ENCODE assay signal across 1 cellular context in the genomic region with DNA sequence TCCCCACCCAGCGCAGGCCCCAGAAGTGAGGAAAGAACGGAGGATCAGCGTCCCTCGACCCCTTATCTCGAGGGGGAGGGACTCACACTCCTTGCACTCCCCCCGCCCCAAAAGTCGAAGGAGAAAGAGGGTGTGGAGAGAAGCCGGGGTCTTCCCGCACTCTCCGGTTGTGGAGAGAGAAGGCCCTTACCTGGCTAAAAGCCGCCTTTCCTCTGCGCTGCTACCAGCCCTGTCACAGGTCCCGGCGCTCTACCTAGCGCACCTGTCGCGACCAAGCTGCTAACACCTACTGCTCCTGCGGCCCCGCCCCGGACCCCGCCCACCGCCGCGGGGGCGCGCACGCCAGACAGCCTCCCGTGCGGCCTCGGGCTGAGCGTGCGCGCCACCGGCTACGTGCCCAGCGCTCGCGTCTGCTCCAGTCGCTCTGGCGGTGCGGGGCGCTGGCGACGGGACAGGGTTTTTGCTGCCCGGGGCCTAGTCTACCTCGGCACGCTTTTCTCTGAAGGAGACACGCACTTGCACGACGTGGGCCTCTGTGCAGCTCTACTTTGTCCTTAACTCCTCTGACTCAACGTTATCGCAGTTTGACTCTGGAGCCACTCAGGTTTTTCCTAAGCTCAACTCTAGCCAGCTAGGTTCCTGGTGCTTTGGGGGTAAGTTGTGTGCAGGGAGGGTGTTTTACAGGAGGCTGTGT.
TF ChIP-seq lines count a peak whose summit lies in the region.

A gene (minus strand): TSS at position 291 of the 694 bp plus-strand sequence. CDS start 34,769 bp downstream, outside the sequence.

TF ChIP-seq in HepG2, 621 proteins besides CTCF, POLR2A, EP300 and RAD21 (continued from another document and continues in another):
- TF ChIP-seq, protein P1, sequence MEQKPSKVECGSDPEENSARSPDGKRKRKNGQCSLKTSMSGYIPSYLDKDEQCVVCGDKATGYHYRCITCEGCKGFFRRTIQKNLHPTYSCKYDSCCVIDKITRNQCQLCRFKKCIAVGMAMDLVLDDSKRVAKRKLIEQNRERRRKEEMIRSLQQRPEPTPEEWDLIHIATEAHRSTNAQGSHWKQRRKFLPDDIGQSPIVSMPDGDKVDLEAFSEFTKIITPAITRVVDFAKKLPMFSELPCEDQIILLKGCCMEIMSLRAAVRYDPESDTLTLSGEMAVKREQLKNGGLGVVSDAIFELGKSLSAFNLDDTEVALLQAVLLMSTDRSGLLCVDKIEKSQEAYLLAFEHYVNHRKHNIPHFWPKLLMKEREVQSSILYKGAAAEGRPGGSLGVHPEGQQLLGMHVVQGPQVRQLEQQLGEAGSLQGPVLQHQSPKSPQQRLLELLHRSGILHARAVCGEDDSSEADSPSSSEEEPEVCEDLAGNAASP (CRISPR knock-in tag; IDR thresholded peaks at IDR 0.05; ENCODE audit: borderline replicate concordance), result no peak
- no peak for TF ChIP-seq ZNF12 (CRISPR knock-in tag; IDR thresholded peaks at IDR 0.05)
- TF ChIP-seq, protein P2, sequence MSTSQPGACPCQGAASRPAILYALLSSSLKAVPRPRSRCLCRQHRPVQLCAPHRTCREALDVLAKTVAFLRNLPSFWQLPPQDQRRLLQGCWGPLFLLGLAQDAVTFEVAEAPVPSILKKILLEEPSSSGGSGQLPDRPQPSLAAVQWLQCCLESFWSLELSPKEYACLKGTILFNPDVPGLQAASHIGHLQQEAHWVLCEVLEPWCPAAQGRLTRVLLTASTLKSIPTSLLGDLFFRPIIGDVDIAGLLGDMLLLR (CRISPR knock-in tag; IDR thresholded peaks at IDR 0.05), result peak; percentile 81
- no peak for TF ChIP-seq LCORL (IDR thresholded peaks at IDR 0.05)
- peak; percentile 50; the same call in 1 of the 2 replicates for TF ChIP-seq LCORL (CRISPR knock-in tag; IDR thresholded peaks at IDR 0.05)
- no peak for TF ChIP-seq ZNF557 (CRISPR knock-in tag; IDR thresholded peaks at IDR 0.05)
- TF ChIP-seq, protein P3, sequence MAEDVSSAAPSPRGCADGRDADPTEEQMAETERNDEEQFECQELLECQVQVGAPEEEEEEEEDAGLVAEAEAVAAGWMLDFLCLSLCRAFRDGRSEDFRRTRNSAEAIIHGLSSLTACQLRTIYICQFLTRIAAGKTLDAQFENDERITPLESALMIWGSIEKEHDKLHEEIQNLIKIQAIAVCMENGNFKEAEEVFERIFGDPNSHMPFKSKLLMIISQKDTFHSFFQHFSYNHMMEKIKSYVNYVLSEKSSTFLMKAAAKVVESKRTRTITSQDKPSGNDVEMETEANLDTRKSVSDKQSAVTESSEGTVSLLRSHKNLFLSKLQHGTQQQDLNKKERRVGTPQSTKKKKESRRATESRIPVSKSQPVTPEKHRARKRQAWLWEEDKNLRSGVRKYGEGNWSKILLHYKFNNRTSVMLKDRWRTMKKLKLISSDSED (CRISPR knock-in tag; IDR thresholded peaks at IDR 0.05), result no peak
- TF ChIP-seq, protein P4, sequence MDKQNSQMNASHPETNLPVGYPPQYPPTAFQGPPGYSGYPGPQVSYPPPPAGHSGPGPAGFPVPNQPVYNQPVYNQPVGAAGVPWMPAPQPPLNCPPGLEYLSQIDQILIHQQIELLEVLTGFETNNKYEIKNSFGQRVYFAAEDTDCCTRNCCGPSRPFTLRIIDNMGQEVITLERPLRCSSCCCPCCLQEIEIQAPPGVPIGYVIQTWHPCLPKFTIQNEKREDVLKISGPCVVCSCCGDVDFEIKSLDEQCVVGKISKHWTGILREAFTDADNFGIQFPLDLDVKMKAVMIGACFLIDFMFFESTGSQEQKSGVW (CRISPR knock-in tag; IDR thresholded peaks at IDR 0.05; ENCODE audit: borderline replicate concordance), result no peak
- TF ChIP-seq SPEN (CRISPR knock-in tag; IDR thresholded peaks at IDR 0.05; ENCODE audit: low read depth), result peak; percentile 38; the same call in 1 of the 2 replicates
- TF ChIP-seq POLR2AphosphoS2 (IDR thresholded peaks at IDR 0.05; ENCODE audit: low read depth, low read length), result no peak
- no peak for TF ChIP-seq ZNF496 (CRISPR knock-in tag; IDR thresholded peaks at IDR 0.05; ENCODE audit: insufficient replicate concordance)
- TF ChIP-seq MED1 (CRISPR knock-in tag; IDR thresholded peaks at IDR 0.05), result peak; percentile 52
- no peak for TF ChIP-seq MED8 (CRISPR knock-in tag; IDR thresholded peaks at IDR 0.05; ENCODE audit: insufficient replicate concordance)
- no peak; the same call in 1 of the 2 replicates for TF ChIP-seq CCDC6 (CRISPR knock-in tag; IDR thresholded peaks at IDR 0.05)
- TF ChIP-seq PRPF4 (IDR thresholded peaks at IDR 0.05; ENCODE audit: low read depth, low read length, poor library complexity, severe bottlenecking), result no peak
- TF ChIP-seq, protein P5, sequence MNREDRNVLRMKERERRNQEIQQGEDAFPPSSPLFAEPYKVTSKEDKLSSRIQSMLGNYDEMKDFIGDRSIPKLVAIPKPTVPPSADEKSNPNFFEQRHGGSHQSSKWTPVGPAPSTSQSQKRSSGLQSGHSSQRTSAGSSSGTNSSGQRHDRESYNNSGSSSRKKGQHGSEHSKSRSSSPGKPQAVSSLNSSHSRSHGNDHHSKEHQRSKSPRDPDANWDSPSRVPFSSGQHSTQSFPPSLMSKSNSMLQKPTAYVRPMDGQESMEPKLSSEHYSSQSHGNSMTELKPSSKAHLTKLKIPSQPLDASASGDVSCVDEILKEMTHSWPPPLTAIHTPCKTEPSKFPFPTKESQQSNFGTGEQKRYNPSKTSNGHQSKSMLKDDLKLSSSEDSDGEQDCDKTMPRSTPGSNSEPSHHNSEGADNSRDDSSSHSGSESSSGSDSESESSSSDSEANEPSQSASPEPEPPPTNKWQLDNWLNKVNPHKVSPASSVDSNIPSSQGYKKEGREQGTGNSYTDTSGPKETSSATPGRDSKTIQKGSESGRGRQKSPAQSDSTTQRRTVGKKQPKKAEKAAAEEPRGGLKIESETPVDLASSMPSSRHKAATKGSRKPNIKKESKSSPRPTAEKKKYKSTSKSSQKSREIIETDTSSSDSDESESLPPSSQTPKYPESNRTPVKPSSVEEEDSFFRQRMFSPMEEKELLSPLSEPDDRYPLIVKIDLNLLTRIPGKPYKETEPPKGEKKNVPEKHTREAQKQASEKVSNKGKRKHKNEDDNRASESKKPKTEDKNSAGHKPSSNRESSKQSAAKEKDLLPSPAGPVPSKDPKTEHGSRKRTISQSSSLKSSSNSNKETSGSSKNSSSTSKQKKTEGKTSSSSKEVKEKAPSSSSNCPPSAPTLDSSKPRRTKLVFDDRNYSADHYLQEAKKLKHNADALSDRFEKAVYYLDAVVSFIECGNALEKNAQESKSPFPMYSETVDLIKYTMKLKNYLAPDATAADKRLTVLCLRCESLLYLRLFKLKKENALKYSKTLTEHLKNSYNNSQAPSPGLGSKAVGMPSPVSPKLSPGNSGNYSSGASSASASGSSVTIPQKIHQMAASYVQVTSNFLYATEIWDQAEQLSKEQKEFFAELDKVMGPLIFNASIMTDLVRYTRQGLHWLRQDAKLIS (CRISPR knock-in tag; IDR thresholded peaks at IDR 0.05), result no peak
- no peak for TF ChIP-seq ZNF251 (CRISPR knock-in tag; IDR thresholded peaks at IDR 0.05)
- TF ChIP-seq FOXO1 (CRISPR knock-in tag; IDR thresholded peaks at IDR 0.05), result no peak
- no peak for TF ChIP-seq ZNF180 (CRISPR knock-in tag; IDR thresholded peaks at IDR 0.05; ENCODE audit: borderline replicate concordance, low read depth)
- TF ChIP-seq, protein P6, sequence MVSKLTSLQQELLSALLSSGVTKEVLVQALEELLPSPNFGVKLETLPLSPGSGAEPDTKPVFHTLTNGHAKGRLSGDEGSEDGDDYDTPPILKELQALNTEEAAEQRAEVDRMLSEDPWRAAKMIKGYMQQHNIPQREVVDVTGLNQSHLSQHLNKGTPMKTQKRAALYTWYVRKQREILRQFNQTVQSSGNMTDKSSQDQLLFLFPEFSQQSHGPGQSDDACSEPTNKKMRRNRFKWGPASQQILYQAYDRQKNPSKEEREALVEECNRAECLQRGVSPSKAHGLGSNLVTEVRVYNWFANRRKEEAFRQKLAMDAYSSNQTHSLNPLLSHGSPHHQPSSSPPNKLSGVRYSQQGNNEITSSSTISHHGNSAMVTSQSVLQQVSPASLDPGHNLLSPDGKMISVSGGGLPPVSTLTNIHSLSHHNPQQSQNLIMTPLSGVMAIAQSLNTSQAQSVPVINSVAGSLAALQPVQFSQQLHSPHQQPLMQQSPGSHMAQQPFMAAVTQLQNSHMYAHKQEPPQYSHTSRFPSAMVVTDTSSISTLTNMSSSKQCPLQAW (CRISPR knock-in tag; IDR thresholded peaks at IDR 0.05), result peak; percentile 50; the same call in 1 of the 2 replicates
- no peak; the same call in 1 of the 2 replicates for TF ChIP-seq NR2C2 (CRISPR knock-in tag; IDR thresholded peaks at IDR 0.05; ENCODE audit: borderline replicate concordance)
- TF ChIP-seq RBM22 (optimal IDR thresholded peaks at IDR 0.05; ENCODE audit: low read length), result no peak
- TF ChIP-seq CAMTA2 (CRISPR knock-in tag; IDR thresholded peaks at IDR 0.05; ENCODE audit: borderline replicate concordance), result peak; percentile 80; the same call in 1 of the 2 replicates
- TF ChIP-seq, protein P7, sequence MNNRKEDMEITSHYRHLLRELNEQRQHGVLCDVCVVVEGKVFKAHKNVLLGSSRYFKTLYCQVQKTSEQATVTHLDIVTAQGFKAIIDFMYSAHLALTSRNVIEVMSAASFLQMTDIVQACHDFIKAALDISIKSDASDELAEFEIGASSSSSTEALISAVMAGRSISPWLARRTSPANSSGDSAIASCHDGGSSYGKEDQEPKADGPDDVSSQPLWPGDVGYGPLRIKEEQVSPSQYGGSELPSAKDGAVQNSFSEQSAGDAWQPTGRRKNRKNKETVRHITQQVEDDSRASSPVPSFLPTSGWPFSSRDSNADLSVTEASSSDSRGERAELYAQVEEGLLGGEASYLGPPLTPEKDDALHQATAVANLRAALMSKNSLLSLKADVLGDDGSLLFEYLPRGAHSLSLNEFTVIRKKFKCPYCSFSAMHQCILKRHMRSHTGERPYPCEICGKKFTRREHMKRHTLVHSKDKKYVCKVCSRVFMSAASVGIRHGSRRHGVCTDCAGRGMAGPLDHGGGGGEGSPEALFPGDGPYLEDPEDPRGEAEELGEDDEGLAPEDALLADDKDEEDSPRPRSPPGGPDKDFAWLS (CRISPR knock-in tag; IDR thresholded peaks at IDR 0.05; ENCODE audit: borderline replicate concordance), result no peak
- TF ChIP-seq KAT7 (CRISPR knock-in tag; IDR thresholded peaks at IDR 0.05; ENCODE audit: borderline replicate concordance), result peak; percentile 56; the same call in 1 of the 2 replicates
- TF ChIP-seq, protein P8, sequence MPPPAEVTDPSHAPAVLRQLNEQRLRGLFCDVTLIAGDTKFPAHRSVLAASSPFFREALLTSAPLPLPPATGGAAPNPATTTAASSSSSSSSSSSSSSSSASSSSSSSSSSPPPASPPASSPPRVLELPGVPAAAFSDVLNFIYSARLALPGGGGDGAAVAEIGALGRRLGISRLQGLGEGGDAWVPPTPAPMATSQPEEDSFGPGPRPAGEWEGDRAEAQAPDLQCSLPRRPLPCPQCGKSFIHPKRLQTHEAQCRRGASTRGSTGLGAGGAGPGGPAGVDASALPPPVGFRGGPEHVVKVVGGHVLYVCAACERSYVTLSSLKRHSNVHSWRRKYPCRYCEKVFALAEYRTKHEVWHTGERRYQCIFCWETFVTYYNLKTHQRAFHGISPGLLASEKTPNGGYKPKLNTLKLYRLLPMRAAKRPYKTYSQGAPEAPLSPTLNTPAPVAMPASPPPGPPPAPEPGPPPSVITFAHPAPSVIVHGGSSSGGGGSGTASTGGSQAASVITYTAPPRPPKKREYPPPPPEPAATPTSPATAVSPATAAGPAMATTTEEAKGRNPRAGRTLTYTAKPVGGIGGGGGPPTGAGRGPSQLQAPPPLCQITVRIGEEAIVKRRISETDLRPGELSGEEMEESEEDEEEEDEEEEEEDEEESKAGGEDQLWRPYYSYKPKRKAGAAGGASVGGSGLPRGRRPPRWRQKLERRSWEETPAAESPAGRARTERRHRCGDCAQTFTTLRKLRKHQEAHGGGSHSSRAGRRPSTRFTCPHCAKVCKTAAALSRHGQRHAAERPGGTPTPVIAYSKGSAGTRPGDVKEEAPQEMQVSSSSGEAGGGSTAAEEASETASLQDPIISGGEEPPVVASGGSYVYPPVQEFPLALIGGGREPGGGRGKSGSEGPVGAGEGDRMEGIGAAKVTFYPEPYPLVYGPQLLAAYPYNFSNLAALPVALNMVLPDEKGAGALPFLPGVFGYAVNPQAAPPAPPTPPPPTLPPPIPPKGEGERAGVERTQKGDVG (CRISPR knock-in tag; IDR thresholded peaks at IDR 0.05; ENCODE audit: borderline replicate concordance), result no peak
- TF ChIP-seq KDM1A (CRISPR knock-in tag; IDR thresholded peaks at IDR 0.05), result no peak
- peak; percentile 64; the same call in 1 of the 2 replicates for TF ChIP-seq HDAC1 (CRISPR knock-in tag; IDR thresholded peaks at IDR 0.05)
- TF ChIP-seq EZH2 (conservative IDR thresholded peaks at IDR 0.05; ENCODE audit: low read depth, low read length), result no peak
- TF ChIP-seq ZBTB38 (CRISPR knock-in tag; IDR thresholded peaks at IDR 0.05), result no peak
- TF ChIP-seq ZSCAN21 (CRISPR knock-in tag; IDR thresholded peaks at IDR 0.05; ENCODE audit: borderline replicate concordance), result peak; percentile 56; the same call in 1 of the 2 replicates
- TF ChIP-seq BHLHE40 (IDR thresholded peaks at IDR 0.05; ENCODE audit: low read length), result peak; percentile 23
- TF ChIP-seq, protein P9, sequence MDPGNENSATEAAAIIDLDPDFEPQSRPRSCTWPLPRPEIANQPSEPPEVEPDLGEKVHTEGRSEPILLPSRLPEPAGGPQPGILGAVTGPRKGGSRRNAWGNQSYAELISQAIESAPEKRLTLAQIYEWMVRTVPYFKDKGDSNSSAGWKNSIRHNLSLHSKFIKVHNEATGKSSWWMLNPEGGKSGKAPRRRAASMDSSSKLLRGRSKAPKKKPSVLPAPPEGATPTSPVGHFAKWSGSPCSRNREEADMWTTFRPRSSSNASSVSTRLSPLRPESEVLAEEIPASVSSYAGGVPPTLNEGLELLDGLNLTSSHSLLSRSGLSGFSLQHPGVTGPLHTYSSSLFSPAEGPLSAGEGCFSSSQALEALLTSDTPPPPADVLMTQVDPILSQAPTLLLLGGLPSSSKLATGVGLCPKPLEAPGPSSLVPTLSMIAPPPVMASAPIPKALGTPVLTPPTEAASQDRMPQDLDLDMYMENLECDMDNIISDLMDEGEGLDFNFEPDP (CRISPR knock-in tag; conservative IDR thresholded peaks at IDR 0.05), result no peak
- peak; percentile 28; the same call in 1 of the 2 replicates for TF ChIP-seq HES4 (CRISPR knock-in tag; IDR thresholded peaks at IDR 0.05; ENCODE audit: borderline replicate concordance)
- TF ChIP-seq ZNF616 (CRISPR knock-in tag; IDR thresholded peaks at IDR 0.05; ENCODE audit: low read depth), result 0 out of 2 replicates have a peak, but pooled peaks have one; percentile 61
- no peak; the same call in 1 of the 2 replicates for TF ChIP-seq ZNF607 (CRISPR knock-in tag; IDR thresholded peaks at IDR 0.05; ENCODE audit: borderline replicate concordance)
- no peak for TF ChIP-seq ATAD3A (CRISPR knock-in tag; IDR thresholded peaks at IDR 0.05)
- TF ChIP-seq, protein P10, sequence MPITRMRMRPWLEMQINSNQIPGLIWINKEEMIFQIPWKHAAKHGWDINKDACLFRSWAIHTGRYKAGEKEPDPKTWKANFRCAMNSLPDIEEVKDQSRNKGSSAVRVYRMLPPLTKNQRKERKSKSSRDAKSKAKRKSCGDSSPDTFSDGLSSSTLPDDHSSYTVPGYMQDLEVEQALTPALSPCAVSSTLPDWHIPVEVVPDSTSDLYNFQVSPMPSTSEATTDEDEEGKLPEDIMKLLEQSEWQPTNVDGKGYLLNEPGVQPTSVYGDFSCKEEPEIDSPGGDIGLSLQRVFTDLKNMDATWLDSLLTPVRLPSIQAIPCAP (CRISPR knock-in tag; IDR thresholded peaks at IDR 0.05; ENCODE audit: low read depth), result no peak
- TF ChIP-seq, protein P11, sequence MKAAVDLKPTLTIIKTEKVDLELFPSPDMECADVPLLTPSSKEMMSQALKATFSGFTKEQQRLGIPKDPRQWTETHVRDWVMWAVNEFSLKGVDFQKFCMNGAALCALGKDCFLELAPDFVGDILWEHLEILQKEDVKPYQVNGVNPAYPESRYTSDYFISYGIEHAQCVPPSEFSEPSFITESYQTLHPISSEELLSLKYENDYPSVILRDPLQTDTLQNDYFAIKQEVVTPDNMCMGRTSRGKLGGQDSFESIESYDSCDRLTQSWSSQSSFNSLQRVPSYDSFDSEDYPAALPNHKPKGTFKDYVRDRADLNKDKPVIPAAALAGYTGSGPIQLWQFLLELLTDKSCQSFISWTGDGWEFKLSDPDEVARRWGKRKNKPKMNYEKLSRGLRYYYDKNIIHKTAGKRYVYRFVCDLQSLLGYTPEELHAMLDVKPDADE (CRISPR knock-in tag; IDR thresholded peaks at IDR 0.05), result no peak
